ENCODE assay signal across 9 cellular contexts in the genomic region with DNA sequence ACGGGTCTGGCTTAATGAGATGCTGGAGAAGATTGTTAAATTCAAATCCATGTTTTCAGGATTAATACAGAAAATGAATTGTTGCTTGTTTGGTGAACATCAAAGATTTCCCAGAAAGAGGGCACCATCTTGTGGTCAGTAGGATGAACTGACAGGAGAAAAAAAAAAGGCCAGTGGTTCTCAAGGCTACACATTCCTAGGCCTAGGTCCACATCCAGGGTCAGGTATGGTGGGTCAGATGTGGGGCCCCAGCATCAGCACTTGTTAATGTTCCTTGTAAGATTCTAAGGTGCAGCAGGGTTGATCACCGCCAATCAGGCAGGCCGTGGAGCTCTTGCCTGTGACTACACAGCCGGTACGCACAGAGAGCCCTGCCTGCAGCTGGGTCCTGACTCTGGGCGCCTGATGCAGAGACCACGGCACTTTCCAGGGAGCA. TPM values are rescaled to one million over a fixed set of nuclear protein-coding genes. Genes with fewer than 3 reads are reported as not detected.
DNase-seq lines count a peak whose midpoint lies in the region; ATAC-seq and TF ChIP-seq lines count a peak whose summit lies in the region.
"Had no signal": no experiment of that assay in that cellular context is flagged by ENCODE, and none has a peak within 500 bp of the region (broad histone marks: within the 10 kb centered on the region; RNA-seq: fewer than 3 reads in every experiment).

No MANE protein-coding gene starts in this region.

- TF ChIP-seq POLR2A in heart left ventricle (IDR thresholded peaks at IDR 0.05), result no peak

- ATAC-seq in heart left ventricle (peak in 3 of 4 donors; percentile 42 to 49 (median 45)), HG02970 (IDR thresholded peaks at IDR 0.05; ENCODE audit: low FRiP score, unreplicated experiment) (no peak)
- ATAC-seq in activated naive CD8-positive, alpha-beta T cell treated with anti-CD3 and anti-CD28 coated beads, Interleukin-2, amount 50 U/mL, for 24 hours, result no peak

- H3K4me1 ChIP-seq in heart left ventricle, result peaks cover 0 to 4% (median 0%) of the 10 kb centered on the region in 12 donors

- H3K9me3 ChIP-seq in WERI-Rb-1 (ENCODE audit: severe bottlenecking) (no peaks in the 10 kb centered on the region), heart left ventricle (no peaks in the 10 kb centered on the region)

- 71 to 85% (median 78%) methylated on average over 7 of the region's 7 CpGs for WGBS in heart left ventricle, 4 donors

- no peaks in the 10 kb centered on the region for H3K4me1 Mint-ChIP-seq in activated naive CD8-positive, alpha-beta T cell treated with anti-CD3 and anti-CD28 coated beads, Interleukin-2, amount 50 U/mL, for 24 hours

- DNase-seq in Daoy (ENCODE audit: low read depth), result peak; percentile 20
- peak; percentile 64 to 69 for DNase-seq in Kasumi-1 (lab: John Stamatoyannopoulos, UW)
- DNase-seq in WERI-Rb-1, result no peak
- no peak for DNase-seq in heart left ventricle
- peak; percentile 18 for DNase-seq in skeletal muscle cell (ENCODE audit: low read depth)
- DNase-seq in islet precursor cell, result no peak
- DNase-seq in activated naive CD8-positive, alpha-beta T cell treated with anti-CD3 and anti-CD28 coated beads, Interleukin-2, amount 50 U/mL, for 24 hours, result no peak

- no peaks in the 10 kb centered on the region for H3K27me3 ChIP-seq in WERI-Rb-1 (ENCODE audit: insufficient read depth, low read depth, severe bottlenecking)
- no peaks in the 10 kb centered on the region for H3K27me3 ChIP-seq in heart left ventricle

- intact Hi-C loops in heart left ventricle (cut with DNase I), result loop anchor here (1.0 to 10.0 kb wide), 7 partner anchors 413 to 552 kb away; no protein-coding TSS in a partner anchor

- no peak overlapping the region for H3K27ac Mint-ChIP-seq in activated naive CD8-positive, alpha-beta T cell treated with anti-CD3 and anti-CD28 coated beads, Interleukin-2, amount 50 U/mL, for 24 hours
- H3K27ac Mint-ChIP-seq: T-helper 1 cell treated with Interleukin-12 subunit alpha and Interleukin-12 subunit beta and Interleukin-4 antibody, amounts not matched to agents 30 μg/mL and 1 μg/mL, for 36 hours had no signal

- H3K4me3 ChIP-seq in WERI-Rb-1 (ENCODE audit: low read depth, low read length), result no peak overlapping the region
- H3K4me3 ChIP-seq in heart left ventricle, result no peak overlapping the region
- H3K4me3 ChIP-seq in skeletal muscle cell (ENCODE audit: low read depth, low read length), result no peak overlapping the region

- no peaks in the 10 kb centered on the region for H3K36me3 Mint-ChIP-seq in activated naive CD8-positive, alpha-beta T cell treated with anti-CD3 and anti-CD28 coated beads, Interleukin-2, amount 50 U/mL, for 24 hours (ENCODE audit: low read depth)

- TF ChIP-seq CTCF in WERI-Rb-1 (IDR thresholded peaks at IDR 0.05; ENCODE audit: low read depth, low read length), result peak; percentile 56
- TF ChIP-seq CTCF in heart left ventricle (IDR thresholded peaks at IDR 0.05), result peak; percentile 59 to 87 (median 82)

- H3K36me3 ChIP-seq in WERI-Rb-1, result no peaks in the 10 kb centered on the region
- peaks cover 0 to 17% (median 13%) of the 10 kb centered on the region in 9 donors for H3K36me3 ChIP-seq in heart left ventricle

- no peaks in the 10 kb centered on the region for H3K9me3 Mint-ChIP-seq in activated naive CD8-positive, alpha-beta T cell treated with anti-CD3 and anti-CD28 coated beads, Interleukin-2, amount 50 U/mL, for 24 hours
- H3K9me3 Mint-ChIP-seq: T-helper 1 cell treated with Interleukin-12 subunit alpha and Interleukin-12 subunit beta and Interleukin-4 antibody, amounts not matched to agents 30 μg/mL and 1 μg/mL, for 36 hours had no signal

- no peak overlapping the region for H3K4me3 Mint-ChIP-seq in activated naive CD8-positive, alpha-beta T cell treated with anti-CD3 and anti-CD28 coated beads, Interleukin-2, amount 50 U/mL, for 24 hours
- H3K4me3 Mint-ChIP-seq: T-helper 1 cell treated with Interleukin-12 subunit alpha and Interleukin-12 subunit beta and Interleukin-4 antibody, amounts not matched to agents 30 μg/mL and 1 μg/mL, for 36 hours had no signal

- H3K27ac ChIP-seq in WERI-Rb-1, result no peak overlapping the region
- H3K27ac ChIP-seq in heart left ventricle, result no peak overlapping the region

- H3K27me3 Mint-ChIP-seq in activated naive CD8-positive, alpha-beta T cell treated with anti-CD3 and anti-CD28 coated beads, Interleukin-2, amount 50 U/mL, for 24 hours, result no peaks in the 10 kb centered on the region

RNA-seq across cellular contexts. Expression of a gene that starts 34.0 kb away (rescaled TPM):
- 14.4 and 14.6 TPM in 2 replicates for total RNA-seq in Daoy (2014; rRNA removed; shearing (Covaris generic))
- total RNA-seq in heart left ventricle, result 10 to 100 TPM; 26.8 to 87.9 (median 38.7) TPM
- polyA plus RNA-seq in heart left ventricle, result 10 to 100 TPM; 11.6 to 39.1 TPM

Comparison
In these comparisons a context has a peak if more than half of its experiments do, and no peak if none do; other contexts are left out.
1. DNase-seq: peak in Daoy (single experiment), Kasumi-1 (2 of 2) and skeletal muscle cell (single experiment); none in WERI-Rb-1 (single experiment), heart left ventricle (0 of 5), islet precursor cell (single experiment) and activated naive CD8-positive, alpha-beta T cell treated with anti-CD3 and anti-CD28 coated beads, Interleukin-2, amount 50 U/mL, for 24 hours (single experiment).
2. ATAC-seq: peak in heart left ventricle (3 of 4); none in HG02970 (single experiment) and activated naive CD8-positive, alpha-beta T cell treated with anti-CD3 and anti-CD28 coated beads, Interleukin-2, amount 50 U/mL, for 24 hours (single experiment).